In genomic region chr11:129766858-129767604, GRCh38 we compare ENCODE assay signal across 9 cellular contexts. TPM values are rescaled to one million over a fixed set of nuclear protein-coding genes. Genes with fewer than 3 reads are reported as not detected.
A peak's percentile ranks its signal among the peaks of the same experiment; 100 is the strongest.
DNase-seq lines count a peak whose midpoint lies in the region; ATAC-seq and TF ChIP-seq lines count a peak whose summit lies in the region.
"Had no signal": no experiment of that assay in that cellular context is flagged by ENCODE, and none has a peak within 500 bp of the region (broad histone marks: within the 10 kb centered on the region; RNA-seq: fewer than 3 reads in every experiment).

No MANE protein-coding gene starts in this region.

- peak in 4 of 5 donors; percentile 12 to 39 (median 22) for DNase-seq in CD4-positive, alpha-beta memory T cell
- DNase-seq in GM20000 (ENCODE audit: low spot score) = no peak
- peak; percentile 54 for DNase-seq in OCI-M1 (lab: John Stamatoyannopoulos, UW)
- peak; percentile 66 for DNase-seq in ecto neural progenitor cell (ENCODE audit: low spot score)
- peak; percentile 29 for DNase-seq in stimulated activated CD8-positive, alpha-beta memory T cell treated with anti-CD3 and anti-CD28 coated beads, Interleukin-4, amount 100 ng/mL, for 48 hours
- no peak for DNase-seq in sigmoid colon
- DNase-seq in DMS153 (lab: John Stamatoyannopoulos, UW) = no peak

- H3K4me3 ChIP-seq in CD4-positive, alpha-beta memory T cell (ENCODE audit: low read length in 2 of 2) = no peak overlapping the region
- no peak overlapping the region for H3K4me3 ChIP-seq in sigmoid colon

- H3K4me3 Mint-ChIP-seq in CD4-positive, alpha-beta memory T cell = peak overlapping the region in 3 of 8 donors; percentile 37 to 73 (median 52)

- H3K9me3 ChIP-seq in CD4-positive, alpha-beta memory T cell (ENCODE audit: control insufficient read depth in 1 of 2, low read length in 2 of 2) = no peaks in the 10 kb centered on the region
- no peaks in the 10 kb centered on the region for H3K9me3 ChIP-seq in sigmoid colon

- H3K4me1 ChIP-seq in CD4-positive, alpha-beta memory T cell (ENCODE audit: insufficient read depth, low read length) = no peaks in the 10 kb centered on the region
- no peaks in the 10 kb centered on the region for H3K4me1 ChIP-seq in sigmoid colon

- POLR2A ChIA-PET in CD4-positive, alpha-beta memory T cell (lab: Charles Lee; ENCODE audit: partially characterized antibody) = interaction anchor here (0.6 to 1.0 kb wide), 3 partner anchors 37 to 227 kb away, joined by 3 read pairs; no protein-coding TSS in a partner anchor

- no peak overlapping the region for H3K27ac ChIP-seq in CD4-positive, alpha-beta memory T cell (ENCODE audit: low read depth, low read length)
- H3K27ac ChIP-seq in sigmoid colon = no peak overlapping the region

- H3K4me1 Mint-ChIP-seq in CD4-positive, alpha-beta memory T cell = peaks cover 0 to 4% (median 4%) of the 10 kb centered on the region in 4 donors

- H3K36me3 Mint-ChIP-seq in CD4-positive, alpha-beta memory T cell = peaks cover 6 to 19% of the 10 kb centered on the region in 2 donors

- no peak for ATAC-seq in HG02870 (IDR thresholded peaks at IDR 0.05; ENCODE audit: unreplicated experiment)

- peaks cover 0 to 2% of the 10 kb centered on the region in 2 donors for H3K27me3 Mint-ChIP-seq in CD4-positive, alpha-beta memory T cell

- no peaks in the 10 kb centered on the region for H3K36me3 ChIP-seq in CD4-positive, alpha-beta memory T cell (ENCODE audit: insufficient read depth, low read length)
- H3K36me3 ChIP-seq in sigmoid colon = no peaks in the 10 kb centered on the region

- peak; percentile 19 for TF ChIP-seq CTCF in GM20000 (IDR thresholded peaks at IDR 0.05; ENCODE audit: extremely low read depth, missing control alignments)
- TF ChIP-seq CTCF in sigmoid colon (IDR thresholded peaks at IDR 0.05) = no peak

- TF ChIP-seq POLR2A in sigmoid colon (IDR thresholded peaks at IDR 0.05) = no peak

- H3K27ac Mint-ChIP-seq in CD4-positive, alpha-beta memory T cell = peak overlapping the region in 2 of 7 donors; percentile 26 to 61

- TF ChIP-seq EP300 in sigmoid colon (IDR thresholded peaks at IDR 0.05) = no peak

- intact Hi-C loops in CD4-positive, alpha-beta memory T cell (cut with micrococcal nuclease) = loop anchor here (1.0 kb wide), 2 partner anchors 128 to 365 kb away; partner anchors contain the start of gene NFRKB
- intact Hi-C loops in sigmoid colon (cut with DNase I) = no loop called here

- no peaks in the 10 kb centered on the region for H3K27me3 ChIP-seq in CD4-positive, alpha-beta memory T cell (ENCODE audit: insufficient read depth, low read length)
- no peaks in the 10 kb centered on the region for H3K27me3 ChIP-seq in sigmoid colon

- peaks cover 0 to 16% (median 7%) of the 10 kb centered on the region in 8 donors for H3K9me3 Mint-ChIP-seq in CD4-positive, alpha-beta memory T cell

- WGBS in sigmoid colon, 2 donors = 20 to 35% methylated on average over 8 of the region's 8 CpGs

- CTCF ChIA-PET in CD4-positive, alpha-beta memory T cell (lab: Charles Lee; ENCODE audit: partially characterized antibody) = interaction anchor here (0.6 to 4.5 kb wide), 10 partner anchors 16 to 365 kb away, joined by 3 to 31 read pairs (median 3); no protein-coding TSS in a partner anchor

RNA-seq across cellular contexts. Expression of gene TMEM45B, which starts 48.6 kb away (rescaled TPM):
- total RNA-seq in CD4-positive, alpha-beta memory T cell = 10 to 100 TPM; 30.8 to 34.4 TPM
- 10 to 100 TPM; 14.0 to 21.2 TPM for polyA plus RNA-seq in CD4-positive, alpha-beta memory T cell
- 1 to 10 TPM in 1 of 4 donors, under 1 TPM in 2, not detected in 1; 0.55 to 1.4 (median 0.95) TPM for total RNA-seq in sigmoid colon
- 100 to 1,000 TPM in 1 of 3 donors, 10 to 100 TPM in 2; 30.6 to 150 (median 46.0) TPM for polyA plus RNA-seq in sigmoid colon
- polyA plus RNA-seq: neural cell had no signal

Comparison
In these comparisons a context has a peak if more than half of its experiments do, and no peak if none do; other contexts are left out.
1. DNase-seq: peak in CD4-positive, alpha-beta memory T cell (4 of 5), OCI-M1 (single experiment), ecto neural progenitor cell (single experiment) and stimulated activated CD8-positive, alpha-beta memory T cell treated with anti-CD3 and anti-CD28 coated beads, Interleukin-4, amount 100 ng/mL, for 48 hours (single experiment); none in GM20000 (single experiment), sigmoid colon (single experiment) and DMS153 (single experiment).
2. RNA of gene TMEM45B, which starts 48.6 kb away (total RNA-seq): 30.8 to 34.4 TPM in CD4-positive, alpha-beta memory T cell; 0.55 to 1.4 TPM in sigmoid colon; every median in the first group is over 10 times any median in the second.